23 cellular contexts compared by ENCODE assay signal in genomic region chr11:87445002-87445401, GRCh38.
DNase-seq lines count a peak whose midpoint lies in the region; ATAC-seq and TF ChIP-seq lines count a peak whose summit lies in the region.
"Had no signal": no experiment of that assay in that cellular context is flagged by ENCODE, and none has a peak within 500 bp of the region (broad histone marks: within the 10 kb centered on the region; RNA-seq: fewer than 3 reads in every experiment).

No MANE protein-coding gene starts in this region.

- TF ChIP-seq POLR2A in right lobe of liver (IDR thresholded peaks at IDR 0.05), result no peak

- BruUV-seq in Caco-2 (replicated peaks; lab: Mats Ljungman, UMichigan), result no TSS peak

- H3K9me3 Mint-ChIP-seq in chondrocyte (ENCODE audit: low read depth) (peaks cover 7% of the 10 kb centered on the region), Caco-2 (ENCODE audit: unreplicated experiment) (no peaks in the 10 kb centered on the region)
- H3K9me3 Mint-ChIP-seq: activated CD4-positive, alpha-beta T cell treated with anti-CD3 and anti-CD28 coated beads, Interleukin-2, amount 10 ng/mL, durations not matched to agents 7 days and 5 days; CD8-positive, alpha-beta T cell; endodermal cell; memory B cell; stimulated activated naive CD8-positive, alpha-beta T cell treated with anti-CD3 and anti-CD28 coated beads, Interleukin-15, amount 100 ng/mL, for 72 hours had no signal

- CTCF ChIA-PET in Caco-2 (lab: Charles Lee), result interaction anchor here (0.9 kb wide), 1 partner anchor 24 kb away, joined by 4 read pairs; no protein-coding TSS in a partner anchor

- H3K36me3 ChIP-seq in right lobe of liver, result no peaks in the 10 kb centered on the region
- H3K36me3 ChIP-seq in Caco-2 (ENCODE audit: control insufficient read depth, insufficient read depth, low read length), result no peaks in the 10 kb centered on the region
- H3K36me3 ChIP-seq: sigmoid colon, upper lobe of left lung had no signal

- no peaks in the 10 kb centered on the region for H3K27me3 ChIP-seq in right lobe of liver
- H3K27me3 ChIP-seq in Caco-2 (replicated peaks; ENCODE audit: control insufficient read depth, insufficient read depth, low read length), result no peaks in the 10 kb centered on the region
- H3K27me3 ChIP-seq: sigmoid colon, upper lobe of left lung had no signal

- H3K9me3 ChIP-seq in right lobe of liver (no peaks in the 10 kb centered on the region), Caco-2 (no peaks in the 10 kb centered on the region)
- H3K9me3 ChIP-seq: sigmoid colon, upper lobe of left lung had no signal

- no peaks in the 10 kb centered on the region for H3K36me3 Mint-ChIP-seq in chondrocyte (ENCODE audit: low read depth)
- H3K36me3 Mint-ChIP-seq in Caco-2 (ENCODE audit: insufficient read depth, unreplicated experiment), result no peaks in the 10 kb centered on the region
- H3K36me3 Mint-ChIP-seq: CD8-positive, alpha-beta T cell; memory B cell; naive thymus-derived CD8-positive, alpha-beta T cell had no signal

- no peak overlapping the region for H3K4me3 Mint-ChIP-seq in chondrocyte (ENCODE audit: unreplicated experiment)
- H3K4me3 Mint-ChIP-seq in Caco-2 (ENCODE audit: unreplicated experiment), result no peak overlapping the region
- H3K4me3 Mint-ChIP-seq: activated CD4-positive, alpha-beta T cell treated with anti-CD3 and anti-CD28 coated beads, Interleukin-2, amount 10 ng/mL, durations not matched to agents 7 days and 5 days; CD8-positive, alpha-beta T cell; endodermal cell; memory B cell; naive thymus-derived CD8-positive, alpha-beta T cell; stimulated activated naive CD8-positive, alpha-beta T cell treated with anti-CD3 and anti-CD28 coated beads, Interleukin-15, amount 100 ng/mL, for 72 hours had no signal

- 91% methylated on average over 2 of the region's 2 CpGs for WGBS in right lobe of liver (ENCODE audit: insufficient coverage, low coverage, low lambda C conversion rate, missing lambda C conversion rate)

- no peaks in the 10 kb centered on the region for H3K4me1 ChIP-seq in right lobe of liver
- no peaks in the 10 kb centered on the region for H3K4me1 ChIP-seq in Caco-2
- H3K4me1 ChIP-seq: parathyroid adenoma had no signal

- DNase-seq in AG08395 (ENCODE audit: low spot score) (peak; percentile 64), HT1080 (ENCODE audit: low read depth) (peak; percentile 29), chondrocyte (ENCODE audit: low spot score) (no peak), kidney tubule cell (ENCODE audit: low spot score) (peak; percentile 69), right lobe of liver (no peak), Caco-2 (no peak)
- DNase-seq: ACHN; activated CD4-positive, alpha-beta T cell treated with anti-CD3 and anti-CD28 coated beads, Interleukin-2, amount 10 ng/mL, durations not matched to agents 7 days and 5 days; activated effector memory CD4-positive, alpha-beta T cell treated with anti-CD3 and anti-CD28 coated beads, Interleukin-2, amount 50 U/mL, for 16 hours; CD8-positive, alpha-beta T cell; endodermal cell; foreskin melanocyte; naive thymus-derived CD8-positive, alpha-beta T cell; NCI-H1105 treated with DMSO at 0.1 percent for 48 hours; NCI-H524; sigmoid colon; stimulated activated CD4-positive, alpha-beta T cell treated with anti-CD3 and anti-CD28 coated beads, Interleukin-1b, Interleukin-23, amount 100 ng/mL, for 48 hours; stimulated activated naive CD8-positive, alpha-beta T cell treated with anti-CD3 and anti-CD28 coated beads, Interleukin-15, amount 100 ng/mL, for 72 hours; upper lobe of left lung had no signal

- peaks cover 20% of the 10 kb centered on the region for H3K4me1 Mint-ChIP-seq in chondrocyte (ENCODE audit: low read depth)
- H3K4me1 Mint-ChIP-seq in Caco-2 (ENCODE audit: low read depth, unreplicated experiment), result no peaks in the 10 kb centered on the region
- H3K4me1 Mint-ChIP-seq: activated CD4-positive, alpha-beta T cell treated with anti-CD3 and anti-CD28 coated beads, Interleukin-2, amount 10 ng/mL, durations not matched to agents 7 days and 5 days; memory B cell; naive thymus-derived CD8-positive, alpha-beta T cell; stimulated activated naive CD8-positive, alpha-beta T cell treated with anti-CD3 and anti-CD28 coated beads, Interleukin-15, amount 100 ng/mL, for 72 hours had no signal

- H3K27me3 Mint-ChIP-seq in chondrocyte (ENCODE audit: low read depth) (peaks cover 3% of the 10 kb centered on the region), Caco-2 (ENCODE audit: insufficient read depth, unreplicated experiment) (no peaks in the 10 kb centered on the region)

- POLR2A ChIA-PET in Caco-2 (lab: Charles Lee), result no interaction called here

- H3K27ac Mint-ChIP-seq in chondrocyte (ENCODE audit: unreplicated experiment) (peak overlapping the region; percentile 2), Caco-2 (ENCODE audit: unreplicated experiment) (no peak overlapping the region)
- H3K27ac Mint-ChIP-seq: activated CD4-positive, alpha-beta T cell treated with anti-CD3 and anti-CD28 coated beads, Interleukin-2, amount 10 ng/mL, durations not matched to agents 7 days and 5 days; CD8-positive, alpha-beta T cell; endodermal cell; memory B cell; naive thymus-derived CD8-positive, alpha-beta T cell; stimulated activated naive CD8-positive, alpha-beta T cell treated with anti-CD3 and anti-CD28 coated beads, Interleukin-15, amount 100 ng/mL, for 72 hours had no signal

- TF ChIP-seq CTCF in chondrocyte (IDR thresholded peaks at IDR 0.05) (no peak), right lobe of liver (IDR thresholded peaks at IDR 0.05) (no peak), Caco-2 (IDR thresholded peaks at IDR 0.05; ENCODE audit: insufficient read depth in 1 of 2, low read depth in 1 of 2, low read length in 1 of 2, severe bottlenecking in 1 of 2, unreplicated experiment in 1 of 2) (no peak)

- ATAC-seq in right lobe of liver (no peak), HG02981 (IDR thresholded peaks at IDR 0.05; ENCODE audit: unreplicated experiment) (no peak), GM21528 (IDR thresholded peaks at IDR 0.05; ENCODE audit: low FRiP score, unreplicated experiment) (no peak)
- ATAC-seq: CD8-positive, alpha-beta T cell; naive thymus-derived CD8-positive, alpha-beta T cell; stimulated activated naive CD8-positive, alpha-beta T cell treated with anti-CD3 and anti-CD28 coated beads, Interleukin-15, amount 100 ng/mL, for 72 hours had no signal

- H3K27ac ChIP-seq in right lobe of liver, result no peak overlapping the region
- H3K27ac ChIP-seq: parathyroid adenoma, sigmoid colon, upper lobe of left lung had no signal

- intact Hi-C loops in right lobe of liver (cut with DNase I), result no loop called here
- intact Hi-C loops in Caco-2 (cut with micrococcal nuclease; ENCODE audit: unreplicated experiment), result no loop called here

- H3K4me3 ChIP-seq in right lobe of liver, result no peak overlapping the region
- H3K4me3 ChIP-seq in Caco-2 (ENCODE audit: low read depth, low read length), result no peak overlapping the region
- H3K4me3 ChIP-seq: sigmoid colon, upper lobe of left lung had no signal

Comparison
In these comparisons a context has a peak if more than half of its experiments do, and no peak if none do; other contexts are left out.
1. DNase-seq: peak in AG08395 (single experiment), HT1080 (single experiment) and kidney tubule cell (single experiment); none in chondrocyte (single experiment), right lobe of liver (0 of 3) and Caco-2 (0 of 2).